In genomic region chr16:85199069-85199725, GRCh38 we compare ENCODE assay signal across 23 cellular contexts.
DNase-seq lines count a peak whose midpoint lies in the region; ATAC-seq and TF ChIP-seq lines count a peak whose summit lies in the region.
"Had no signal": no experiment of that assay in that cellular context is flagged by ENCODE, and none has a peak within 500 bp of the region (broad histone marks: within the 10 kb centered on the region; RNA-seq: fewer than 3 reads in every experiment).

No MANE protein-coding gene starts in this region.

- no peaks in the 10 kb centered on the region for H3K27me3 ChIP-seq in right cardiac atrium (ENCODE audit: control insufficient read depth, insufficient read depth)
- no peaks in the 10 kb centered on the region for H3K27me3 ChIP-seq in heart left ventricle
- H3K27me3 ChIP-seq in adrenal gland = no peaks in the 10 kb centered on the region
- H3K27me3 ChIP-seq: body of pancreas, neutrophil had no signal

- H3K27ac ChIP-seq in right cardiac atrium (ENCODE audit: low read length) (no peak overlapping the region), heart left ventricle (no peak overlapping the region), adrenal gland (peak overlapping the region in 3 of 5 donors; percentile 90 to 96 (median 95))
- H3K27ac ChIP-seq: esophagus squamous epithelium, HL-60, neutrophil had no signal

- H3K27ac Mint-ChIP-seq in mesothelial cell of epicardium = peak overlapping the region; percentile 64
- H3K27ac Mint-ChIP-seq: activated CD4-positive, alpha-beta T cell treated with anti-CD3 and anti-CD28 coated beads, Interleukin-2, amount 10 ng/mL, durations not matched to agents 7 days and 5 days; IgD-negative memory B cell had no signal

- peaks cover 16% of the 10 kb centered on the region for H3K4me1 ChIP-seq in right cardiac atrium (ENCODE audit: control insufficient read depth, insufficient read depth, low read length)
- H3K4me1 ChIP-seq in heart left ventricle = peaks cover 7 to 64% (median 31%) of the 10 kb centered on the region in 12 donors
- H3K4me1 ChIP-seq in adrenal gland (replicated peaks in 1 of 2) = peaks cover 61 to 81% of the 10 kb centered on the region in 2 donors

- TF ChIP-seq POLR2A in heart left ventricle (IDR thresholded peaks at IDR 0.05) (no peak), adrenal gland (IDR thresholded peaks at IDR 0.05) (no peak)

- no peak overlapping the region for H3K4me3 Mint-ChIP-seq in mesothelial cell of epicardium
- H3K4me3 Mint-ChIP-seq: activated CD4-positive, alpha-beta T cell treated with anti-CD3 and anti-CD28 coated beads, Interleukin-2, amount 10 ng/mL, durations not matched to agents 7 days and 5 days; CD14-positive monocyte; IgD-negative memory B cell had no signal

- no peaks in the 10 kb centered on the region for H3K36me3 Mint-ChIP-seq in mesothelial cell of epicardium
- H3K36me3 Mint-ChIP-seq: CD14-positive monocyte, IgD-negative memory B cell had no signal

- H3K9me3 ChIP-seq in right cardiac atrium (ENCODE audit: control insufficient read depth, low read length) = no peaks in the 10 kb centered on the region
- no peaks in the 10 kb centered on the region for H3K9me3 ChIP-seq in heart left ventricle
- H3K9me3 ChIP-seq in adrenal gland (replicated peaks in 1 of 3) = no peaks in the 10 kb centered on the region
- H3K9me3 ChIP-seq: body of pancreas, esophagus squamous epithelium, neutrophil had no signal

- ATAC-seq in right cardiac atrium (no peak), heart left ventricle (no peak), HG03442 (IDR thresholded peaks at IDR 0.05; ENCODE audit: unreplicated experiment) (no peak)
- ATAC-seq: body of pancreas, SK-N-SH treated with all-trans-retinoic acid at 6 μM for 48 hours had no signal

- H3K4me3 ChIP-seq in right cardiac atrium (ENCODE audit: low read length) (no peak overlapping the region), heart left ventricle (no peak overlapping the region), adrenal gland (no peak overlapping the region)
- H3K4me3 ChIP-seq: body of pancreas, esophagus squamous epithelium had no signal

- no peaks in the 10 kb centered on the region for H3K9me3 Mint-ChIP-seq in mesothelial cell of epicardium
- H3K9me3 Mint-ChIP-seq: activated CD4-positive, alpha-beta T cell treated with anti-CD3 and anti-CD28 coated beads, Interleukin-2, amount 10 ng/mL, durations not matched to agents 7 days and 5 days; CD14-positive monocyte; IgD-negative memory B cell had no signal

- TF ChIP-seq CTCF in heart left ventricle (IDR thresholded peaks at IDR 0.05) = no peak
- no peak for TF ChIP-seq CTCF in adrenal gland (IDR thresholded peaks at IDR 0.05)
- TF ChIP-seq CTCF in mesothelial cell of epicardium (IDR thresholded peaks at IDR 0.05; ENCODE audit: unreplicated experiment) = no peak

- intact Hi-C loops in right cardiac atrium (cut with DNase I) = no loop called here
- intact Hi-C loops in heart left ventricle (cut with DNase I) = no loop called here
- intact Hi-C loops in adrenal gland (cut with DNase I) = no loop called here

- 93% methylated on average over 21 of the region's 21 CpGs for WGBS in right cardiac atrium
- 92 to 96% (median 94%) methylated on average over 21 of the region's 21 CpGs for WGBS in heart left ventricle, 4 donors
- 90 to 95% (median 92%) methylated on average over 19 to 21 of the region's 21 CpGs for WGBS in adrenal gland, 4 donors

- DNase-seq in right cardiac atrium (peak in 2 of 3 donors; percentile 10 to 38), heart left ventricle (no peak), adrenal gland (no peak), mesothelial cell of epicardium (ENCODE audit: low spot score in 2 of 2, unreplicated experiment in 2 of 2) (no peak), epidermal melanocyte (ENCODE audit: insufficient read length, low spot score) (no peak), retina (no peak), NCI-H1694 (lab: John Stamatoyannopoulos, UW) (no peak)
- DNase-seq: activated CD4-positive, alpha-beta T cell treated with anti-CD3 and anti-CD28 coated beads, Interleukin-2, amount 10 ng/mL, durations not matched to agents 7 days and 5 days; activated CD8-positive, alpha-beta memory T cell treated with anti-CD3 and anti-CD28 coated beads, Interleukin-2, amount 50 U/mL, for 4 hours; body of pancreas; effector memory CD4-positive, alpha-beta T cell; esophagus squamous epithelium; GOT3; MM.1S; NCI-H1436; NCI-H2171; NCI-H526 had no signal

- H3K4me1 Mint-ChIP-seq in mesothelial cell of epicardium = peaks cover 76% of the 10 kb centered on the region
- H3K4me1 Mint-ChIP-seq: activated CD4-positive, alpha-beta T cell treated with anti-CD3 and anti-CD28 coated beads, Interleukin-2, amount 10 ng/mL, durations not matched to agents 7 days and 5 days; CD14-positive monocyte had no signal

- H3K27me3 Mint-ChIP-seq in mesothelial cell of epicardium (ENCODE audit: low read depth) = no peaks in the 10 kb centered on the region
- H3K27me3 Mint-ChIP-seq: activated CD4-positive, alpha-beta T cell treated with anti-CD3 and anti-CD28 coated beads, Interleukin-2, amount 10 ng/mL, durations not matched to agents 7 days and 5 days had no signal

- no peaks in the 10 kb centered on the region for H3K36me3 ChIP-seq in heart left ventricle
- H3K36me3 ChIP-seq in adrenal gland (replicated peaks in 1 of 2) = no peaks in the 10 kb centered on the region
- H3K36me3 ChIP-seq: esophagus squamous epithelium, neutrophil had no signal

Comparison
In these comparisons a context has a peak if more than half of its experiments do, and no peak if none do; other contexts are left out.
1. DNase-seq: peak in right cardiac atrium (2 of 3); none in heart left ventricle (0 of 5), adrenal gland (0 of 7), mesothelial cell of epicardium (0 of 2), epidermal melanocyte (single experiment), retina (single experiment) and NCI-H1694 (single experiment).
2. H3K27ac ChIP-seq: peak in adrenal gland (3 of 5); none in right cardiac atrium (single experiment) and heart left ventricle (0 of 12).